In the genomic region with DNA sequence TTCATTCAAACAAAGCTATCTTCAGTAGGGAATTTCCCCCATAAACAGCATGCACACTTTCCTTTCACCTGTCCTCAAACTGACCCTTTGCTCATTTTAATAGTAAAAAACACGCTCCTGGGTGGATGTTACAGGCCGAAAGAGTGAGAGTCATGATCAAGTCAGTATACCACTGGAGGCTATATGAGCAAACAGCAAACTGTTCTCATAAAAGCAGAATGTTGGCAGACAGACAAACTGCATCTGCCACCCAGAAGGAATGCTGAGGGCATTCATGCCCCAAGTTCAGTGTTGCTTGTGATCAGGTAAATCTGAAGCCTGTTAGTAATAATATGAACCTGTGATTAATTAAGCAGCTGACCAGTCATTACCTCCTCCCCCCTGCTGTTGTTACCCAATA, we compare ENCODE assay signal across 15 cellular contexts.
DNase-seq lines count a peak whose midpoint lies in the region; ATAC-seq and TF ChIP-seq lines count a peak whose summit lies in the region.
"Had no signal": no experiment of that assay in that cellular context is flagged by ENCODE, and none has a peak within 500 bp of the region (broad histone marks: within the 10 kb centered on the region; RNA-seq: fewer than 3 reads in every experiment).

No MANE protein-coding gene starts in this region.

- TF ChIP-seq CTCF in C4-2B (conservative IDR thresholded peaks at IDR 0.05) (no peak), PC-3 (conservative IDR thresholded peaks at IDR 0.05; ENCODE audit: low read depth, low read length) (no peak), mammary epithelial cell (conservative IDR thresholded peaks at IDR 0.05 in 1 of 2, IDR thresholded peaks at IDR 0.05 in 1 of 2; ENCODE audit: extremely low read depth in 1 of 2, insufficient read depth in 1 of 2, low read depth in 1 of 2, low read length in 2 of 2) (no peak), foreskin keratinocyte (conservative IDR thresholded peaks at IDR 0.05) (no peak)

- H3K23ac ChIP-seq in trophoblast cell (ENCODE audit: low read length), result no peak overlapping the region

- DNase-seq in PC-3 (peak; percentile 80), mammary epithelial cell (peak; percentile 59), foreskin keratinocyte (peak; percentile 34 to 73), G401 (ENCODE audit: low spot score) (no peak), trophoblast cell (no peak), NCI-H1092 treated with DMSO at 0.1 percent for 48 hours (lab: John Stamatoyannopoulos, UW) (no peak)
- DNase-seq: 8988T; AML-193; CD4-positive, CD25-positive, alpha-beta regulatory T cell; GM23248; H7 had no signal

- dilution Hi-C loops in mammary epithelial cell (cut with HindIII; ENCODE audit: low sequenced_read_pairs), result no loop called here

- no peaks in the 10 kb centered on the region for H4K20me1 ChIP-seq in PC-3 (ENCODE audit: low read length)
- H4K20me1 ChIP-seq in mammary epithelial cell (ENCODE audit: insufficient read depth, low read length), result no peaks in the 10 kb centered on the region
- H4K20me1 ChIP-seq: BLaER1 had no signal

- 0 out of 2 replicates have a peak, but pooled peaks cover 9% of the 10 kb centered on the region for H3K9me3 ChIP-seq in PC-3 (ENCODE audit: low read length)
- H3K9me3 ChIP-seq in mammary epithelial cell (replicated peaks; ENCODE audit: insufficient read depth, low read length), result no peaks in the 10 kb centered on the region
- H3K9me3 ChIP-seq in trophoblast cell (ENCODE audit: insufficient read depth, low read depth, low read length), result no peaks in the 10 kb centered on the region
- H3K9me3 ChIP-seq: BLaER1 had no signal

- H3K18ac ChIP-seq in trophoblast cell (ENCODE audit: low read length), result no peak overlapping the region

- no peak overlapping the region for H3K4ac ChIP-seq in trophoblast cell (ENCODE audit: low read depth, low read length)

- H2AK5ac ChIP-seq in trophoblast cell (ENCODE audit: low read length), result no peak overlapping the region

- H3K4me2 ChIP-seq in PC-3 (ENCODE audit: low read length) (no peak overlapping the region; the same call in 1 of the 2 replicates), mammary epithelial cell (ENCODE audit: insufficient read depth, low read depth, low read length) (no peak overlapping the region), trophoblast cell (ENCODE audit: low read length) (no peak overlapping the region)
- H3K4me2 ChIP-seq: BLaER1 had no signal

- no peaks in the 10 kb centered on the region for H3K27me3 ChIP-seq in PC-3 (ENCODE audit: low read length)
- H3K27me3 ChIP-seq in mammary epithelial cell (ENCODE audit: insufficient read depth, low read length), result no peaks in the 10 kb centered on the region
- H3K27me3 ChIP-seq in foreskin keratinocyte, result peaks cover 4% of the 10 kb centered on the region
- no peaks in the 10 kb centered on the region for H3K27me3 ChIP-seq in trophoblast cell (ENCODE audit: insufficient read depth, low read length)
- H3K27me3 ChIP-seq: BLaER1 had no signal

- H3K14ac ChIP-seq in trophoblast cell (ENCODE audit: low read length), result no peak overlapping the region

- H4K12ac ChIP-seq in trophoblast cell (ENCODE audit: low read depth, low read length), result no peak overlapping the region

- no peak overlapping the region for H4K91ac ChIP-seq in trophoblast cell (ENCODE audit: low read depth, low read length)

- H3K79me2 ChIP-seq in PC-3 (ENCODE audit: low read length), result no peaks in the 10 kb centered on the region
- no peaks in the 10 kb centered on the region for H3K79me2 ChIP-seq in mammary epithelial cell (ENCODE audit: insufficient read depth, low read length)
- no peaks in the 10 kb centered on the region for H3K79me2 ChIP-seq in trophoblast cell (ENCODE audit: control insufficient read depth, insufficient read depth, low read length, poor library complexity)

- no peaks in the 10 kb centered on the region for H3K79me1 ChIP-seq in trophoblast cell (ENCODE audit: low read length)

- no peak overlapping the region for H2BK5ac ChIP-seq in trophoblast cell (ENCODE audit: low read depth, low read length, poor library complexity)

- no peaks in the 10 kb centered on the region for H3K9me2 ChIP-seq in PC-3 (replicated peaks; ENCODE audit: low read length)

- in situ Hi-C loops in mammary epithelial cell (cut with MboI; ENCODE audit: low sequenced_read_pairs in 2 of 2), result no loop called here
- in situ Hi-C loops in G401 (cut with HindIII; ENCODE audit: low sequenced_read_pairs), result no loop called here

- no peaks in the 10 kb centered on the region for H3F3A ChIP-seq in PC-3 (ENCODE audit: low read length, unreplicated experiment)

- intact Hi-C loops in PC-3 (cut with micrococcal nuclease), result no loop called here
- intact Hi-C loops in mammary epithelial cell (cut with micrococcal nuclease), result no loop called here

- no TSS peak for BruUV-seq in PC-3 (replicated peaks; lab: Mats Ljungman, UMichigan)
- no TSS peak for BruUV-seq in mammary epithelial cell (replicated peaks; lab: Mats Ljungman, UMichigan)

- H3K4me1 ChIP-seq in PC-3 (ENCODE audit: insufficient read depth, low read length) (peaks cover 11% of the 10 kb centered on the region; the same call in 1 of the 2 replicates), mammary epithelial cell (ENCODE audit: insufficient read depth, low read length) (no peaks in the 10 kb centered on the region), foreskin keratinocyte (no peaks in the 10 kb centered on the region), trophoblast cell (ENCODE audit: control insufficient read depth in 1 of 2, insufficient read depth in 2 of 2, low read length in 2 of 2) (no peaks in the 10 kb centered on the region)
- H3K4me1 ChIP-seq: BLaER1 had no signal

- ATAC-seq in PC-3, result no peak
- no peak for ATAC-seq in foreskin keratinocyte
- ATAC-seq in GM21529 (IDR thresholded peaks at IDR 0.05; ENCODE audit: unreplicated experiment), result no peak
- ATAC-seq: GM12878 had no signal

- H2AFZ ChIP-seq in PC-3 (ENCODE audit: low read length), result no peak overlapping the region
- H2AFZ ChIP-seq in mammary epithelial cell (ENCODE audit: low read depth, low read length), result no peak overlapping the region
- no peak overlapping the region for H2AFZ ChIP-seq in trophoblast cell (ENCODE audit: insufficient read depth, low read length, poor library complexity)
- H2AFZ ChIP-seq: GM23248 had no signal

- H2BK120ac ChIP-seq in trophoblast cell (ENCODE audit: insufficient read depth, low read length, poor library complexity), result no peak overlapping the region

- no peak overlapping the region for H2BK12ac ChIP-seq in trophoblast cell (ENCODE audit: low read length)

- no peak overlapping the region for H3K9ac ChIP-seq in PC-3 (ENCODE audit: low read length)
- no peak overlapping the region for H3K9ac ChIP-seq in mammary epithelial cell (ENCODE audit: insufficient read depth, low read length)
- no peak overlapping the region for H3K9ac ChIP-seq in trophoblast cell (ENCODE audit: low read length)
- H3K9ac ChIP-seq: BLaER1, GM23248 had no signal

- POLR2A ChIA-PET in PC-3 (lab: Charles Lee; ENCODE audit: unreplicated experiment), result no interaction called here

- H3K27ac ChIP-seq in C4-2B (peak overlapping the region; percentile 23; the same call in 1 of the 2 replicates), PC-3 (ENCODE audit: low read length) (no peak overlapping the region), mammary epithelial cell (ENCODE audit: insufficient read depth, low read depth, low read length) (no peak overlapping the region), foreskin keratinocyte (no peak overlapping the region), trophoblast cell (ENCODE audit: low read depth, low read length) (no peak overlapping the region)
- H3K27ac ChIP-seq: BLaER1, GM23248 had no signal

- no peak overlapping the region for H3K4me3 ChIP-seq in PC-3 (ENCODE audit: low read length)
- H3K4me3 ChIP-seq in mammary epithelial cell (replicated peaks in 1 of 3; ENCODE audit: insufficient read depth in 1 of 3, low read depth in 2 of 3, low read length in 3 of 3), result no peak overlapping the region
- no peak overlapping the region for H3K4me3 ChIP-seq in trophoblast cell (ENCODE audit: low read depth, low read length)
- H3K4me3 ChIP-seq: BLaER1, GM12878, GM23248 had no signal

- H4K8ac ChIP-seq in trophoblast cell (ENCODE audit: low read depth, low read length), result no peak overlapping the region

- 0% methylated on average over 2 of the region's 2 CpGs for WGBS in mammary epithelial cell (ENCODE audit: low coverage, missing lambda C conversion rate)
- no CpG with 5 or more reads among the region's 2 CpGs for WGBS in trophoblast cell (ENCODE audit: extremely low coverage, insufficient coverage, insufficient read length)

- CTCF ChIA-PET in PC-3 (lab: Charles Lee) (no interaction called here), mammary epithelial cell (lab: Charles Lee; ENCODE audit: low non-redundant PET) (no interaction called here)

- H3K36me3 ChIP-seq in PC-3 (ENCODE audit: low read depth, low read length), result no peaks in the 10 kb centered on the region
- no peaks in the 10 kb centered on the region for H3K36me3 ChIP-seq in mammary epithelial cell (ENCODE audit: insufficient read depth, low read length)
- H3K36me3 ChIP-seq in trophoblast cell (ENCODE audit: control insufficient read depth in 1 of 2, insufficient read depth in 2 of 2, low read length in 2 of 2), result no peaks in the 10 kb centered on the region
- H3K36me3 ChIP-seq: BLaER1 had no signal

Comparison
In these comparisons a context has a peak if more than half of its experiments do, and no peak if none do; other contexts are left out.
1. DNase-seq: peak in PC-3 (single experiment), mammary epithelial cell (single experiment) and foreskin keratinocyte (2 of 2); none in G401 (single experiment), trophoblast cell (0 of 2) and NCI-H1092 treated with DMSO at 0.1 percent for 48 hours (single experiment).